In the genomic region with DNA sequence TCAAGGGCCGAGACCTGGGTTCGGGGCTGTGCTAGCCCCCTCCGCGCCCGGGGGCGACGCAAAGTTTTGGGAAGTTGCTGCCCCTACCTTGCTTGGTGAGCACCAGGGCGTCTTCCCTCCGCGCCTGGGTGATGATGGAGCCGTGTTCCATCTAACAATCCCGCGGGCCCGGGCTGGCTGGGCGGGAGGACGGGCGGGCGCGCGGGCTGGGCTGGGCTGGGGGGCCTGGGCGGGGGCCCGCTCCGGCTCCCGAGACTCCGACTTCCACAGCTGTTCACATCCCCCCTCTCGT, we compare ENCODE assay signal across 8 cellular contexts. TPM values are rescaled to one million over a fixed set of nuclear protein-coding genes. Genes with fewer than 3 reads are reported as not detected.
DNase-seq lines count a peak whose midpoint lies in the region; ATAC-seq, FAIRE-seq and TF ChIP-seq lines count a peak whose summit lies in the region.

No MANE protein-coding gene starts in this region.

- H3K9me3 ChIP-seq in esophagus squamous epithelium (no peaks in the 10 kb centered on the region), pancreas (no peaks in the 10 kb centered on the region)

- TF ChIP-seq POLR2A in esophagus squamous epithelium (IDR thresholded peaks at IDR 0.05) = no peak

- ATAC-seq in HG02678 (IDR thresholded peaks at IDR 0.05; ENCODE audit: unreplicated experiment) (peak; percentile 6), pancreas (peak; percentile 19 to 30 (median 24))

- H3K36me3 ChIP-seq in esophagus squamous epithelium = no peaks in the 10 kb centered on the region
- H3K36me3 ChIP-seq in pancreas = no peaks in the 10 kb centered on the region

- H3K27me3 ChIP-seq in esophagus squamous epithelium = no peaks in the 10 kb centered on the region
- H3K27me3 ChIP-seq in pancreas = no peaks in the 10 kb centered on the region

- in situ Hi-C loops in GM13977 (cut with MboI; ENCODE audit: low pct_unique_long_range_greater_than_20kb, low sequenced_read_pairs, unreplicated experiment) = no loop called here

- DNase-seq in GM12865 (ENCODE audit: low read depth) = no peak
- peak; percentile 20 for DNase-seq in SW480 (ENCODE audit: low spot score)
- DNase-seq in esophagus squamous epithelium (lab: John Stamatoyannopoulos, UW) = no peak
- no peak for DNase-seq in pancreas
- DNase-seq in NCI-H345 treated with DMSO at 0.1 percent for 48 hours (lab: John Stamatoyannopoulos, UW; ENCODE audit: unreplicated experiment) = no peak
- DNase-seq in GM19240 (ENCODE audit: insufficient read length, low spot score) = no peak
- DNase-seq in GM13977 (ENCODE audit: low spot score) = no peak

- WGBS in esophagus squamous epithelium, 2 donors = no CpG with 5 or more reads among the region's 26 CpGs
- WGBS in pancreas, 2 donors = 0% methylated on average over 9 to 26 of the region's 26 CpGs

- peaks cover 24 to 59% (median 37%) of the 10 kb centered on the region in 3 donors for H3K4me1 ChIP-seq in esophagus squamous epithelium
- H3K4me1 ChIP-seq in pancreas = peaks cover 30 to 32% (median 31%) of the 10 kb centered on the region in 3 donors

- FAIRE-seq in pancreas (lab: Jason Lieb, UNC) = no peak

- intact Hi-C loops in esophagus squamous epithelium (cut with DNase I) = no loop called here
- intact Hi-C loops in pancreas (cut with DNase I) = no loop called here

- no peak for TF ChIP-seq CTCF in GM12865 (IDR thresholded peaks at IDR 0.05; ENCODE audit: insufficient read depth, low read depth, low read length, missing control alignments)
- TF ChIP-seq CTCF in esophagus squamous epithelium (IDR thresholded peaks at IDR 0.05) = no peak
- no peak for TF ChIP-seq CTCF in pancreas (IDR thresholded peaks at IDR 0.05)
- no peak for TF ChIP-seq CTCF in GM13977 (IDR thresholded peaks at IDR 0.05; ENCODE audit: extremely low read depth, insufficient read depth, missing control alignments)

- H3K4me3 ChIP-seq in GM12865 (ENCODE audit: low read depth, low read length) = peak overlapping the region; percentile 98
- H3K4me3 ChIP-seq in esophagus squamous epithelium = peak overlapping the region; percentile 92 to 100 (median 98)
- peak overlapping the region; percentile 96 to 99 (median 98) for H3K4me3 ChIP-seq in pancreas

- H3K27ac ChIP-seq in esophagus squamous epithelium (peak overlapping the region; percentile 99 to 100 (median 100)), pancreas (peak overlapping the region; percentile 97 to 100 (median 100))

RNA-seq across cellular contexts. Expression of a gene that starts 0.3 kb away (rescaled TPM):
- total RNA-seq in esophagus squamous epithelium = 100 to 1,000 TPM in 1 of 4 donors, 10 to 100 TPM in 3; 47.1 to 120 (median 71.7) TPM
- total RNA-seq in pancreas = 100 to 1,000 TPM in 2 of 6 donors, 10 to 100 TPM in 4; 88.8 to 165 (median 94.5) TPM
- polyA plus RNA-seq in pancreas = 10 to 100 TPM; 38.7 to 48.6 TPM

RNA-seq across cellular contexts. Expression of a gene that starts 27.7 kb away (rescaled TPM):
- total RNA-seq in esophagus squamous epithelium = 1 to 10 TPM; 1.9 to 3.4 (median 2.5) TPM
- 10 to 100 TPM in 1 of 6 donors, 1 to 10 TPM in 5; 1.6 to 11.7 (median 3.7) TPM for total RNA-seq in pancreas
- polyA plus RNA-seq in pancreas = 10 to 100 TPM; 11.7 to 15.9 TPM
